Comparison of ENCODE assay signal across 8 cellular contexts in genomic region chr1:27111771-27112573, GRCh38. TPM values are rescaled to one million over a fixed set of nuclear protein-coding genes. Genes with fewer than 3 reads are reported as not detected.
DNase-seq lines count a peak whose midpoint lies in the region; ATAC-seq and TF ChIP-seq lines count a peak whose summit lies in the region.

No MANE protein-coding gene starts in this region.

- H3K27ac Mint-ChIP-seq in activated CD8-positive, alpha-beta memory T cell treated with anti-CD3 and anti-CD28 coated beads, Interleukin-2, amount 10 ng/mL, durations not matched to agents 7 days and 5 days: peak overlapping the region; percentile 83
- peak overlapping the region; percentile 75 for H3K27ac Mint-ChIP-seq in endothelial cell (ENCODE audit: unreplicated experiment)
- H3K27ac Mint-ChIP-seq in stimulated activated effector memory CD8-positive, alpha-beta T cell treated with anti-CD3 and anti-CD28 coated beads, Interleukin-12 subunit alpha, Interleukin-12 subunit beta, amount 100 ng/mL, for 72 hours: peak overlapping the region; percentile 95

- CTCF ChIA-PET in activated CD8-positive, alpha-beta memory T cell treated with anti-CD3 and anti-CD28 coated beads, Interleukin-2, amount 10 ng/mL, durations not matched to agents 7 days and 5 days (lab: Charles Lee): interaction anchor here (1.0 to 5.8 kb wide), 22 partner anchors 9 to 283 kb away, joined by 3 to 60 read pairs (median 6); partner anchors contain the start of gene SLC9A1

- no peaks in the 10 kb centered on the region for H3K27me3 Mint-ChIP-seq in activated CD8-positive, alpha-beta memory T cell treated with anti-CD3 and anti-CD28 coated beads, Interleukin-2, amount 10 ng/mL, durations not matched to agents 7 days and 5 days
- H3K27me3 Mint-ChIP-seq in endothelial cell (ENCODE audit: unreplicated experiment): peaks cover 18% of the 10 kb centered on the region

- H3K4me1 Mint-ChIP-seq in activated CD8-positive, alpha-beta memory T cell treated with anti-CD3 and anti-CD28 coated beads, Interleukin-2, amount 10 ng/mL, durations not matched to agents 7 days and 5 days: peaks cover 48% of the 10 kb centered on the region
- peaks cover 59% of the 10 kb centered on the region for H3K4me1 Mint-ChIP-seq in endothelial cell (ENCODE audit: unreplicated experiment)
- H3K4me1 Mint-ChIP-seq in stimulated activated effector memory CD8-positive, alpha-beta T cell treated with anti-CD3 and anti-CD28 coated beads, Interleukin-12 subunit alpha, Interleukin-12 subunit beta, amount 100 ng/mL, for 72 hours: peaks cover 47% of the 10 kb centered on the region

- H3K4me3 Mint-ChIP-seq in activated CD8-positive, alpha-beta memory T cell treated with anti-CD3 and anti-CD28 coated beads, Interleukin-2, amount 10 ng/mL, durations not matched to agents 7 days and 5 days: no peak overlapping the region
- H3K4me3 Mint-ChIP-seq in endothelial cell (ENCODE audit: unreplicated experiment): peak overlapping the region; percentile 31
- H3K4me3 Mint-ChIP-seq in stimulated activated effector memory CD8-positive, alpha-beta T cell treated with anti-CD3 and anti-CD28 coated beads, Interleukin-12 subunit alpha, Interleukin-12 subunit beta, amount 100 ng/mL, for 72 hours: peak overlapping the region; percentile 47

- TF ChIP-seq CTCF in GM12872 (IDR thresholded peaks at IDR 0.05; ENCODE audit: insufficient read depth, low read depth, low read length) (peak; percentile 27; the same call in 1 of the 3 replicates), endothelial cell (IDR thresholded peaks at IDR 0.05; ENCODE audit: unreplicated experiment) (no peak)

- ATAC-seq in HG02642 (IDR thresholded peaks at IDR 0.05; ENCODE audit: poor library complexity, unreplicated experiment): peak; percentile 76
- peak; percentile 99 for ATAC-seq in activated CD8-positive, alpha-beta memory T cell treated with anti-CD3 and anti-CD28 coated beads, Interleukin-2, amount 10 ng/mL, durations not matched to agents 7 days and 5 days
- peak; percentile 98 for ATAC-seq in stimulated activated effector memory CD8-positive, alpha-beta T cell treated with anti-CD3 and anti-CD28 coated beads, Interleukin-12 subunit alpha, Interleukin-12 subunit beta, amount 100 ng/mL, for 72 hours

- peaks cover 3% of the 10 kb centered on the region for H3K36me3 Mint-ChIP-seq in activated CD8-positive, alpha-beta memory T cell treated with anti-CD3 and anti-CD28 coated beads, Interleukin-2, amount 10 ng/mL, durations not matched to agents 7 days and 5 days
- peaks cover 27% of the 10 kb centered on the region for H3K36me3 Mint-ChIP-seq in endothelial cell (ENCODE audit: low read depth, unreplicated experiment)
- peaks cover 12% of the 10 kb centered on the region for H3K36me3 Mint-ChIP-seq in stimulated activated effector memory CD8-positive, alpha-beta T cell treated with anti-CD3 and anti-CD28 coated beads, Interleukin-12 subunit alpha, Interleukin-12 subunit beta, amount 100 ng/mL, for 72 hours

- DNase-seq in NCI-H82 treated with DMSO at 0.1 percent for 48 hours (lab: John Stamatoyannopoulos, UW; ENCODE audit: unreplicated experiment) (peak; percentile 62), endothelial cell (ENCODE audit: low spot score) (peak; percentile 72), myocyte (ENCODE audit: low read depth) (peak; percentile 97), NCI-H187 treated with DMSO at 0.1 percent for 48 hours (lab: John Stamatoyannopoulos, UW) (no peak)
- peak; percentile 87 for DNase-seq in activated CD8-positive, alpha-beta memory T cell treated with anti-CD3 and anti-CD28 coated beads, Interleukin-2, amount 10 ng/mL, durations not matched to agents 7 days and 5 days
- peak in 1 of 2 donors; percentile 71 for DNase-seq in stimulated activated effector memory CD8-positive, alpha-beta T cell treated with anti-CD3 and anti-CD28 coated beads, Interleukin-12 subunit alpha, Interleukin-12 subunit beta, amount 100 ng/mL, for 72 hours (ENCODE audit: low spot score in 2 of 2)

- no peaks in the 10 kb centered on the region for H3K9me3 Mint-ChIP-seq in activated CD8-positive, alpha-beta memory T cell treated with anti-CD3 and anti-CD28 coated beads, Interleukin-2, amount 10 ng/mL, durations not matched to agents 7 days and 5 days (ENCODE audit: low read depth)
- H3K9me3 Mint-ChIP-seq in endothelial cell (ENCODE audit: unreplicated experiment): no peaks in the 10 kb centered on the region
- no peaks in the 10 kb centered on the region for H3K9me3 Mint-ChIP-seq in stimulated activated effector memory CD8-positive, alpha-beta T cell treated with anti-CD3 and anti-CD28 coated beads, Interleukin-12 subunit alpha, Interleukin-12 subunit beta, amount 100 ng/mL, for 72 hours

RNA-seq across cellular contexts. Expression of gene SLC9A1, which starts 43.0 kb away (rescaled TPM):
- 10 to 100 TPM; 25.8 to 26.3 TPM for total RNA-seq in activated CD8-positive, alpha-beta memory T cell treated with anti-CD3 and anti-CD28 coated beads, Interleukin-2, amount 10 ng/mL, durations not matched to agents 7 days and 5 days
- total RNA-seq in endothelial cell (ENCODE audit: unreplicated experiment) (96.2 TPM), myocyte (4.6 and 9.6 TPM in 2 replicates)
- polyA plus RNA-seq in myocyte (2012): 43.6 TPM
